8 cellular contexts compared by ENCODE assay signal in the genomic region with DNA sequence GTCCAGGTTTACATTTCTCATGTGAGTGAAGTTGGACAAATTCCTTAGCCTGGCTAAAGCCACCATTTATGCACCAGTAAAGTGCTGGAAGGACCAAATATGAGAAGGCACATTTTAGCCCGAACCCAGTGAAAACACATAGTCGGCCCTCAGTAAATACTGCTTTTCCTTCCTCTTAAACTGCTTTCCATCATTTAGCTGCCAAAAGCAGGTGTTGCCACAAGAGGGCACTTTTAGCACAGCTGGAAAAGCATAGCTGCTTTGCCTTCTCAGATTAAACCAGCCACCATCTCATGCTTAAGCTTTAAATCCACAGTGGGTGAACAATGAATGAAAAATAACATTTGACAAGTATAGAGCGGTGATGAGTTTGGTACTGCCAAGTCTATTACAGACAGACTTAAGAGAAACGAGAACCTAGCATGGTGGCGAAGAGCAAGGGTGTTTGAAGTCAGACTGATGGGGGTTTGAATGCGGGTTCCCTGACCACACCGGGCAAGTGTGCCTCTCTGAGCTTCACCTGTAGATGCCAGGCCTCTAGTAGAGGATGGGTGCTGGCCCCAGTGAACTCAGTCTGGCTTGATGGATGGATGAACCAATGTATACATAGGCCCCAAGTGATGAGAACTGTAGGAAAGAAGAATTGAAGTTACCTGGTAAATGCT. TPM values are rescaled to one million over a fixed set of nuclear protein-coding genes. Genes with fewer than 3 reads are reported as not detected.
DNase-seq lines count a peak whose midpoint lies in the region; ATAC-seq and TF ChIP-seq lines count a peak whose summit lies in the region.

No MANE protein-coding gene starts in this region.

- H3K4me1 ChIP-seq in endodermal cell (ENCODE audit: control insufficient read depth, insufficient read depth, low read length): no peaks in the 10 kb centered on the region
- H3K4me1 ChIP-seq in stomach: peaks cover 0 to 34% (median 13%) of the 10 kb centered on the region in 4 donors

- peak; percentile 71 for TF ChIP-seq CTCF in activated CD8-positive, alpha-beta T cell treated with anti-CD3 and anti-CD28 coated beads for 36 hours (IDR thresholded peaks at IDR 0.05)
- TF ChIP-seq CTCF in endodermal cell (conservative IDR thresholded peaks at IDR 0.05) (peak; percentile 87), stomach (IDR thresholded peaks at IDR 0.05) (peak in 5 of 7 experiments; percentile 55 to 94 (median 65))

- peaks cover 17% of the 10 kb centered on the region for H3K4me1 Mint-ChIP-seq in activated CD8-positive, alpha-beta T cell treated with anti-CD3 and anti-CD28 coated beads for 36 hours (ENCODE audit: low read depth)
- H3K4me1 Mint-ChIP-seq in endodermal cell: no peaks in the 10 kb centered on the region
- H3K4me1 Mint-ChIP-seq in naive B cell: peaks cover 0 to 9% (median 9%) of the 10 kb centered on the region in 3 donors

- POLR2A ChIA-PET in activated CD8-positive, alpha-beta T cell treated with anti-CD3 and anti-CD28 coated beads for 36 hours (lab: Charles Lee): interaction anchor here (1.7 kb wide), 1 partner anchor 9 kb away, joined by 4 read pairs; no protein-coding TSS in a partner anchor

- no peak overlapping the region for H3K27ac Mint-ChIP-seq in activated CD8-positive, alpha-beta T cell treated with anti-CD3 and anti-CD28 coated beads for 36 hours
- H3K27ac Mint-ChIP-seq in endodermal cell (no peak overlapping the region), naive B cell (peak overlapping the region in 1 of 6 donors; percentile 91)

- TF ChIP-seq EP300 in stomach (IDR thresholded peaks at IDR 0.05): no peak

- peaks cover 12% of the 10 kb centered on the region for H3K36me3 ChIP-seq in endodermal cell (ENCODE audit: control insufficient read depth, insufficient read depth, low read length)
- H3K36me3 ChIP-seq in stomach: peaks cover 3 to 43% (median 26%) of the 10 kb centered on the region in 4 donors

- H3K27me3 ChIP-seq in endodermal cell (ENCODE audit: control insufficient read depth, insufficient read depth, low read length, poor library complexity, severe bottlenecking) (no peaks in the 10 kb centered on the region), stomach (no peaks in the 10 kb centered on the region)

- no peak for TF ChIP-seq POLR2A in stomach (IDR thresholded peaks at IDR 0.05)

- no peaks in the 10 kb centered on the region for H3K9me3 Mint-ChIP-seq in activated CD8-positive, alpha-beta T cell treated with anti-CD3 and anti-CD28 coated beads for 36 hours
- no peaks in the 10 kb centered on the region for H3K9me3 Mint-ChIP-seq in endodermal cell
- no peaks in the 10 kb centered on the region for H3K9me3 Mint-ChIP-seq in naive B cell

- H3K27ac ChIP-seq in endodermal cell (ENCODE audit: low read depth, low read length) (no peak overlapping the region), stomach (no peak overlapping the region)

- H3K27me3 Mint-ChIP-seq in activated CD8-positive, alpha-beta T cell treated with anti-CD3 and anti-CD28 coated beads for 36 hours: no peaks in the 10 kb centered on the region
- no peaks in the 10 kb centered on the region for H3K27me3 Mint-ChIP-seq in endodermal cell (ENCODE audit: insufficient read depth)
- H3K27me3 Mint-ChIP-seq in naive B cell: no peaks in the 10 kb centered on the region

- H3K9me3 ChIP-seq in endodermal cell (ENCODE audit: control insufficient read depth, low read length) (no peaks in the 10 kb centered on the region), stomach (no peaks in the 10 kb centered on the region)

- CTCF ChIA-PET in activated CD8-positive, alpha-beta T cell treated with anti-CD3 and anti-CD28 coated beads for 36 hours (lab: Charles Lee): interaction anchor here (0.6 to 4.2 kb wide), 40 partner anchors 8 to 507 kb away, joined by 3 to 74 read pairs (median 6); partner anchors contain the start of genes DNAI4 and MIER1

- H3K36me3 Mint-ChIP-seq in activated CD8-positive, alpha-beta T cell treated with anti-CD3 and anti-CD28 coated beads for 36 hours (ENCODE audit: low read depth): peaks cover 7% of the 10 kb centered on the region
- H3K36me3 Mint-ChIP-seq in endodermal cell (ENCODE audit: low read depth) (peaks cover 6% of the 10 kb centered on the region), naive B cell (no peaks in the 10 kb centered on the region)

- H3K4me3 ChIP-seq in endodermal cell (ENCODE audit: low read length) (no peak overlapping the region), stomach (no peak overlapping the region)

- WGBS in endodermal cell (ENCODE audit: insufficient coverage in 1 of 2, insufficient read length in 1 of 2), 2 experiments: 83 to 86% methylated on average over 3 to 7 of the region's 7 CpGs
- WGBS in stomach, 5 donors: 62 to 68% (median 65%) methylated on average over 7 of the region's 7 CpGs

- intact Hi-C loops in activated CD8-positive, alpha-beta T cell treated with anti-CD3 and anti-CD28 coated beads for 36 hours (cut with micrococcal nuclease): loop anchor here (5.0 to 10.0 kb wide), 3 partner anchors 151 to 229 kb away; no protein-coding TSS in a partner anchor
- intact Hi-C loops in stomach (cut with DNase I; ENCODE audit: low total_unique reads): loop anchor here (5.0 kb wide), 1 partner anchor 151 kb away; no protein-coding TSS in a partner anchor

- no peak overlapping the region for H3K9ac ChIP-seq in endodermal cell (ENCODE audit: extremely low read depth, low read length, poor library complexity, severe bottlenecking)

- DNase-seq in AG08395 (ENCODE audit: low spot score): peak; percentile 64
- peak; percentile 18 for DNase-seq in NCI-H82 treated with DMSO at 0.1 percent for 48 hours (lab: John Stamatoyannopoulos, UW; ENCODE audit: unreplicated experiment)
- peak; percentile 83 for DNase-seq in activated CD8-positive, alpha-beta T cell treated with anti-CD3 and anti-CD28 coated beads for 36 hours
- peak; percentile 87 for DNase-seq in endodermal cell
- peak; percentile 58 for DNase-seq in naive B cell
- DNase-seq in stomach: peak; percentile 78

- ATAC-seq in GM18861 (IDR thresholded peaks at IDR 0.05; ENCODE audit: unreplicated experiment): peak; percentile 50
- ATAC-seq in HG03442 (IDR thresholded peaks at IDR 0.05; ENCODE audit: unreplicated experiment): peak; percentile 78
- ATAC-seq in activated CD8-positive, alpha-beta T cell treated with anti-CD3 and anti-CD28 coated beads for 36 hours: peak; percentile 88
- peak; percentile 86 to 93 for ATAC-seq in naive B cell (ENCODE audit: low read depth in 2 of 2)

- no peak overlapping the region for H3K4me3 Mint-ChIP-seq in activated CD8-positive, alpha-beta T cell treated with anti-CD3 and anti-CD28 coated beads for 36 hours
- H3K4me3 Mint-ChIP-seq in endodermal cell (no peak overlapping the region), naive B cell (no peak overlapping the region)

RNA-seq across cellular contexts. Expression of gene SLC35D1, which starts 57.8 kb away (rescaled TPM):
- 1 to 10 TPM; 8.3 to 8.4 TPM for total RNA-seq in activated CD8-positive, alpha-beta T cell treated with anti-CD3 and anti-CD28 coated beads for 36 hours
- 1 to 10 TPM; 5.5 to 5.9 TPM for total RNA-seq in endodermal cell
- polyA plus RNA-seq in endodermal cell (2013, experiment 1 of 2): 6.4 TPM
- polyA plus RNA-seq in endodermal cell (2013, experiment 2 of 2): 5.2 TPM
- polyA plus RNA-seq in naive B cell (ENCODE audit: low read depth in 6 of 6): 1 to 10 TPM; 2.0 to 5.4 (median 4.7) TPM
- 10 to 100 TPM in 4 of 5 donors, 1 to 10 TPM in 1; 8.8 to 40.8 (median 19.4) TPM for total RNA-seq in stomach
- 1 to 10 TPM; 1.7 to 4.0 (median 2.3) TPM for polyA plus RNA-seq in stomach

Comparison
In these comparisons a context has a peak if more than half of its experiments do, and no peak if none do; other contexts are left out.
1. DNase-seq: peak in every context shown above with its lines; median percentile 87 in endodermal cell; 83 in activated CD8-positive, alpha-beta T cell treated with anti-CD3 and anti-CD28 coated beads for 36 hours; 78 in stomach; 64 in AG08395; 58 in naive B cell; 18 in NCI-H82 treated with DMSO at 0.1 percent for 48 hours.